Comparison of ENCODE assay signal across 9 cellular contexts in genomic region chr1:3676581-3677410, GRCh38. TPM values are rescaled to one million over a fixed set of nuclear protein-coding genes. Genes with fewer than 3 reads are reported as not detected.
DNase-seq lines count a peak whose midpoint lies in the region; ATAC-seq, FAIRE-seq and TF ChIP-seq lines count a peak whose summit lies in the region.
"Had no signal": no experiment of that assay in that cellular context is flagged by ENCODE, and none has a peak within 500 bp of the region (broad histone marks: within the 10 kb centered on the region; RNA-seq: fewer than 3 reads in every experiment).

No MANE protein-coding gene starts in this region.

- FAIRE-seq in H54 (lab: Jason Lieb, UNC) = no peak

- H3K4me3 ChIP-seq in GM12865 (ENCODE audit: low read depth, low read length) = peak overlapping the region; percentile 26

- H3K36me3 Mint-ChIP-seq in activated CD4-positive, alpha-beta memory T cell treated with anti-CD3 and anti-CD28 coated beads, Interleukin-2, amount 10 ng/mL, durations not matched to agents 7 days and 5 days (ENCODE audit: low read depth) = no peaks in the 10 kb centered on the region
- H3K36me3 Mint-ChIP-seq in Calu3 (ENCODE audit: insufficient read depth, unreplicated experiment) = no peaks in the 10 kb centered on the region
- H3K36me3 Mint-ChIP-seq in activated naive CD4-positive, alpha-beta T cell treated with anti-CD3 and anti-CD28 coated beads, Interleukin-2, amount 10 ng/mL, durations not matched to agents 7 days and 5 days = no peaks in the 10 kb centered on the region
- H3K36me3 Mint-ChIP-seq: naive thymus-derived CD8-positive, alpha-beta T cell had no signal

- H3K27ac Mint-ChIP-seq in activated CD4-positive, alpha-beta memory T cell treated with anti-CD3 and anti-CD28 coated beads, Interleukin-2, amount 10 ng/mL, durations not matched to agents 7 days and 5 days = peak overlapping the region; percentile 40
- H3K27ac Mint-ChIP-seq in Calu3 (ENCODE audit: unreplicated experiment) = no peak overlapping the region
- no peak overlapping the region for H3K27ac Mint-ChIP-seq in activated naive CD4-positive, alpha-beta T cell treated with anti-CD3 and anti-CD28 coated beads, Interleukin-2, amount 10 ng/mL, durations not matched to agents 7 days and 5 days
- H3K27ac Mint-ChIP-seq: naive thymus-derived CD8-positive, alpha-beta T cell had no signal

- DNase-seq in GM12865 (ENCODE audit: low read depth) (peak; percentile 97), Calu3 (no peak), activated gamma-delta T cell (lab: John Stamatoyannopoulos, UW) (no peak), H54 (ENCODE audit: insufficient read length, low spot score) (no peak)
- DNase-seq in activated CD4-positive, alpha-beta memory T cell treated with anti-CD3 and anti-CD28 coated beads, Interleukin-2, amount 10 ng/mL, durations not matched to agents 7 days and 5 days = no peak
- DNase-seq in activated naive CD4-positive, alpha-beta T cell treated with anti-CD3 and anti-CD28 coated beads, Interleukin-2, amount 10 ng/mL, durations not matched to agents 7 days and 5 days = no peak
- DNase-seq: naive thymus-derived CD8-positive, alpha-beta T cell had no signal

- no TSS peak for BruUV-seq in Calu3 (replicated peaks; lab: Mats Ljungman, UMichigan)

- ATAC-seq in GM19324 (IDR thresholded peaks at IDR 0.05; ENCODE audit: low FRiP score, unreplicated experiment) = peak; percentile 57
- peak; percentile 72 for ATAC-seq in HG03066 (IDR thresholded peaks at IDR 0.05; ENCODE audit: low read depth, unreplicated experiment)

- TF ChIP-seq CTCF in GM12865 (IDR thresholded peaks at IDR 0.05; ENCODE audit: insufficient read depth, low read depth, low read length, missing control alignments) = peak; percentile 43
- no peak for TF ChIP-seq CTCF in Calu3 (IDR thresholded peaks at IDR 0.05; ENCODE audit: unreplicated experiment)

- H3K27me3 Mint-ChIP-seq in activated CD4-positive, alpha-beta memory T cell treated with anti-CD3 and anti-CD28 coated beads, Interleukin-2, amount 10 ng/mL, durations not matched to agents 7 days and 5 days = peaks cover 6% of the 10 kb centered on the region
- peaks cover 40% of the 10 kb centered on the region for H3K27me3 Mint-ChIP-seq in Calu3 (ENCODE audit: unreplicated experiment)
- H3K27me3 Mint-ChIP-seq in activated naive CD4-positive, alpha-beta T cell treated with anti-CD3 and anti-CD28 coated beads, Interleukin-2, amount 10 ng/mL, durations not matched to agents 7 days and 5 days = peaks cover 18% of the 10 kb centered on the region

- intact Hi-C loops in Calu3 (cut with micrococcal nuclease; ENCODE audit: unreplicated experiment) = no loop called here

- POLR2A ChIA-PET in activated CD4-positive, alpha-beta memory T cell treated with anti-CD3 and anti-CD28 coated beads, Interleukin-2, amount 10 ng/mL, durations not matched to agents 7 days and 5 days (lab: Charles Lee) = no interaction called here

- H3K4me1 Mint-ChIP-seq in activated CD4-positive, alpha-beta memory T cell treated with anti-CD3 and anti-CD28 coated beads, Interleukin-2, amount 10 ng/mL, durations not matched to agents 7 days and 5 days = peaks cover 33% of the 10 kb centered on the region
- peaks cover 15% of the 10 kb centered on the region for H3K4me1 Mint-ChIP-seq in Calu3 (ENCODE audit: low read depth, unreplicated experiment)
- peaks cover 26% of the 10 kb centered on the region for H3K4me1 Mint-ChIP-seq in activated naive CD4-positive, alpha-beta T cell treated with anti-CD3 and anti-CD28 coated beads, Interleukin-2, amount 10 ng/mL, durations not matched to agents 7 days and 5 days

- no peak for TF ChIP-seq POLR2A in H54 (IDR thresholded peaks at IDR 0.05; ENCODE audit: low read depth, low read length)

- no peaks in the 10 kb centered on the region for H3K9me3 Mint-ChIP-seq in activated CD4-positive, alpha-beta memory T cell treated with anti-CD3 and anti-CD28 coated beads, Interleukin-2, amount 10 ng/mL, durations not matched to agents 7 days and 5 days
- peaks cover 7% of the 10 kb centered on the region for H3K9me3 Mint-ChIP-seq in Calu3 (ENCODE audit: low read depth, unreplicated experiment)
- no peaks in the 10 kb centered on the region for H3K9me3 Mint-ChIP-seq in activated naive CD4-positive, alpha-beta T cell treated with anti-CD3 and anti-CD28 coated beads, Interleukin-2, amount 10 ng/mL, durations not matched to agents 7 days and 5 days
- H3K9me3 Mint-ChIP-seq: naive thymus-derived CD8-positive, alpha-beta T cell had no signal

- CTCF ChIA-PET in activated CD4-positive, alpha-beta memory T cell treated with anti-CD3 and anti-CD28 coated beads, Interleukin-2, amount 10 ng/mL, durations not matched to agents 7 days and 5 days (lab: Charles Lee) = interaction anchor here (0.9 kb wide), 1 partner anchor 48 kb away, joined by 3 read pairs; no protein-coding TSS in a partner anchor
- CTCF ChIA-PET in Calu3 (lab: Charles Lee) = no interaction called here
- CTCF ChIA-PET in activated naive CD4-positive, alpha-beta T cell treated with anti-CD3 and anti-CD28 coated beads, Interleukin-2, amount 10 ng/mL, durations not matched to agents 7 days and 5 days (lab: Charles Lee) = interaction anchor here (1.2 kb wide), 1 partner anchor 224 kb away, joined by 3 read pairs; no protein-coding TSS in a partner anchor

- no peak overlapping the region for H3K4me3 Mint-ChIP-seq in activated CD4-positive, alpha-beta memory T cell treated with anti-CD3 and anti-CD28 coated beads, Interleukin-2, amount 10 ng/mL, durations not matched to agents 7 days and 5 days
- no peak overlapping the region for H3K4me3 Mint-ChIP-seq in Calu3 (ENCODE audit: low read depth, unreplicated experiment)
- no peak overlapping the region for H3K4me3 Mint-ChIP-seq in activated naive CD4-positive, alpha-beta T cell treated with anti-CD3 and anti-CD28 coated beads, Interleukin-2, amount 10 ng/mL, durations not matched to agents 7 days and 5 days
- H3K4me3 Mint-ChIP-seq: naive thymus-derived CD8-positive, alpha-beta T cell had no signal

RNA-seq across cellular contexts. Expression of gene TP73, which starts 24.5 kb away (rescaled TPM):
- 1 to 10 TPM; 2.0 to 2.6 TPM for total RNA-seq in activated CD4-positive, alpha-beta memory T cell treated with anti-CD3 and anti-CD28 coated beads, Interleukin-2, amount 10 ng/mL, durations not matched to agents 7 days and 5 days
- 0.34 and 0.54 TPM in 2 replicates for total RNA-seq in Calu3 (2022)
- total RNA-seq: naive thymus-derived CD8-positive, alpha-beta T cell had no signal

RNA-seq across cellular contexts. Expression of gene WRAP73, which starts 26.9 kb away (rescaled TPM):
- 10 to 100 TPM; 34.7 to 38.9 TPM for total RNA-seq in activated CD4-positive, alpha-beta memory T cell treated with anti-CD3 and anti-CD28 coated beads, Interleukin-2, amount 10 ng/mL, durations not matched to agents 7 days and 5 days
- total RNA-seq in Calu3 (2022) = 14.9 and 18.6 TPM in 2 replicates

RNA-seq across cellular contexts. Expression of gene TPRG1L, which starts 52.0 kb away (rescaled TPM):
- 10 to 100 TPM; 15.9 to 17.3 TPM for total RNA-seq in activated CD4-positive, alpha-beta memory T cell treated with anti-CD3 and anti-CD28 coated beads, Interleukin-2, amount 10 ng/mL, durations not matched to agents 7 days and 5 days
- total RNA-seq in Calu3 (2022) = 22.5 and 27.3 TPM in 2 replicates
